Comparison of ENCODE assay signal across 13 cellular contexts in genomic region chr6:9131616-9132015, GRCh38.
A peak's percentile ranks its signal among the peaks of the same experiment; 100 is the strongest.
DNase-seq lines count a peak whose midpoint lies in the region; ATAC-seq, FAIRE-seq and TF ChIP-seq lines count a peak whose summit lies in the region.
"Had no signal": no experiment of that assay in that cellular context is flagged by ENCODE, and none has a peak within 500 bp of the region (broad histone marks: within the 10 kb centered on the region; RNA-seq: fewer than 3 reads in every experiment).

No MANE protein-coding gene starts in this region.

- H3K4me3 Mint-ChIP-seq in mesothelial cell of epicardium, result peak overlapping the region; percentile 22
- H3K4me3 Mint-ChIP-seq: activated CD8-positive, alpha-beta T cell treated with anti-CD3 and anti-CD28 coated beads, Interleukin-2, amount 10 ng/mL, durations not matched to agents 7 days and 5 days had no signal

- H3K9me3 ChIP-seq in MM.1S (replicated peaks; ENCODE audit: insufficient read depth, low read length) (no peaks in the 10 kb centered on the region), adrenal gland (replicated peaks in 1 of 3) (no peaks in the 10 kb centered on the region)

- ATAC-seq in sciatic nerve (no peak), HG02852 (IDR thresholded peaks at IDR 0.05; ENCODE audit: unreplicated experiment) (no peak), HG03439 (IDR thresholded peaks at IDR 0.05; ENCODE audit: unreplicated experiment) (no peak)
- ATAC-seq: activated CD8-positive, alpha-beta T cell treated with anti-CD3 and anti-CD28 coated beads, Interleukin-2, amount 10 ng/mL, durations not matched to agents 7 days and 5 days had no signal

- no peak overlapping the region for H3K9ac ChIP-seq in MM.1S (ENCODE audit: low read length)

- TF ChIP-seq CTCF in MM.1S (IDR thresholded peaks at IDR 0.05; ENCODE audit: low read length), result no peak
- TF ChIP-seq CTCF in adrenal gland (IDR thresholded peaks at IDR 0.05), result no peak
- TF ChIP-seq CTCF in mesothelial cell of epicardium (IDR thresholded peaks at IDR 0.05; ENCODE audit: unreplicated experiment), result no peak

- no peak overlapping the region for H2AFZ ChIP-seq in MM.1S (ENCODE audit: low read length)

- H3K9me2 ChIP-seq in MM.1S (replicated peaks; ENCODE audit: insufficient read depth, low read length), result no peaks in the 10 kb centered on the region

- H3K4me3 ChIP-seq in MM.1S (ENCODE audit: low read length) (no peak overlapping the region), adrenal gland (peak overlapping the region in 1 of 4 donors; percentile 3)

- H3K27me3 ChIP-seq in MM.1S (replicated peaks; ENCODE audit: insufficient read depth, low read length) (no peaks in the 10 kb centered on the region), adrenal gland (no peaks in the 10 kb centered on the region)

- no peak overlapping the region for H3K27ac ChIP-seq in MM.1S (ENCODE audit: low read length)
- H3K27ac ChIP-seq in adrenal gland, result no peak overlapping the region

- TF ChIP-seq POLR2A in adrenal gland (IDR thresholded peaks at IDR 0.05) (no peak), H54 (IDR thresholded peaks at IDR 0.05; ENCODE audit: low read depth, low read length) (no peak)

- DNase-seq in COR-L47 (lab: John Stamatoyannopoulos, UW), result peak; percentile 66
- peak; percentile 22 for DNase-seq in MM.1S
- peak; percentile 28 to 79 (median 57) for DNase-seq in adrenal gland
- no peak for DNase-seq in mesothelial cell of epicardium (ENCODE audit: low spot score in 2 of 2, unreplicated experiment in 2 of 2)
- DNase-seq in sciatic nerve (ENCODE audit: low spot score), result no peak
- no peak for DNase-seq in H54 (ENCODE audit: insufficient read length, low spot score)
- DNase-seq: activated CD8-positive, alpha-beta T cell treated with anti-CD3 and anti-CD28 coated beads, Interleukin-2, amount 10 ng/mL, durations not matched to agents 7 days and 5 days; aorta; dermis blood vessel endothelial cell; DMS 273 treated with DMSO at 0.1 percent for 48 hours; NCI-H82 had no signal

- 11 to 30% (median 24%) methylated on average over 8 of the region's 8 CpGs for WGBS in adrenal gland, 4 donors

- peaks cover 7% of the 10 kb centered on the region for H3K9me3 Mint-ChIP-seq in mesothelial cell of epicardium

- no peaks in the 10 kb centered on the region for H3K27me3 Mint-ChIP-seq in mesothelial cell of epicardium (ENCODE audit: low read depth)

- no peaks in the 10 kb centered on the region for H3F3A ChIP-seq in MM.1S (ENCODE audit: insufficient read depth, low read length)

- no peak overlapping the region for H3K4me2 ChIP-seq in MM.1S (ENCODE audit: low read depth, low read length)

- no peaks in the 10 kb centered on the region for H4K20me1 ChIP-seq in MM.1S (ENCODE audit: insufficient read depth, low read length)

- H3K79me2 ChIP-seq in MM.1S (ENCODE audit: low read length), result no peaks in the 10 kb centered on the region

- no peaks in the 10 kb centered on the region for H3K36me3 Mint-ChIP-seq in mesothelial cell of epicardium

- intact Hi-C loops in adrenal gland (cut with DNase I) (no loop called here), sciatic nerve (cut with DNase I) (no loop called here)

- no peak overlapping the region for H3K27ac Mint-ChIP-seq in mesothelial cell of epicardium
- H3K27ac Mint-ChIP-seq: activated CD8-positive, alpha-beta T cell treated with anti-CD3 and anti-CD28 coated beads, Interleukin-2, amount 10 ng/mL, durations not matched to agents 7 days and 5 days had no signal

- H3K36me3 ChIP-seq in MM.1S (replicated peaks; ENCODE audit: insufficient read depth, low read length) (no peaks in the 10 kb centered on the region), adrenal gland (replicated peaks in 1 of 2) (no peaks in the 10 kb centered on the region)

- no peaks in the 10 kb centered on the region for H3K4me1 ChIP-seq in MM.1S (ENCODE audit: low read length)
- H3K4me1 ChIP-seq in adrenal gland (replicated peaks in 1 of 2), result no peaks in the 10 kb centered on the region

- FAIRE-seq in H54 (lab: Jason Lieb, UNC), result no peak

- peaks cover 19% of the 10 kb centered on the region for H3K4me1 Mint-ChIP-seq in mesothelial cell of epicardium

Comparison
In these comparisons a context has a peak if more than half of its experiments do, and no peak if none do; other contexts are left out.
1. DNase-seq: peak in COR-L47 (single experiment), MM.1S (single experiment) and adrenal gland (7 of 7); none in mesothelial cell of epicardium (0 of 2), sciatic nerve (single experiment) and H54 (single experiment).